Comparison of ENCODE assay signal across 9 cellular contexts in genomic region chr9:16521868-16522381, GRCh38.
DNase-seq lines count a peak whose midpoint lies in the region; ATAC-seq and TF ChIP-seq lines count a peak whose summit lies in the region.
"Had no signal": no experiment of that assay in that cellular context is flagged by ENCODE, and none has a peak within 500 bp of the region (broad histone marks: within the 10 kb centered on the region; RNA-seq: fewer than 3 reads in every experiment).

No MANE protein-coding gene starts in this region.

- no peak overlapping the region for H3K4me3 ChIP-seq in Caco-2 (ENCODE audit: low read depth, low read length)
- no peak overlapping the region for H3K4me3 ChIP-seq in colonic mucosa

- H3K36me3 Mint-ChIP-seq in glutamatergic neuron (ENCODE audit: unreplicated experiment), result no peaks in the 10 kb centered on the region
- no peaks in the 10 kb centered on the region for H3K36me3 Mint-ChIP-seq in Caco-2 (ENCODE audit: insufficient read depth, unreplicated experiment)

- intact Hi-C loops in Caco-2 (cut with micrococcal nuclease; ENCODE audit: unreplicated experiment), result no loop called here
- intact Hi-C loops in colonic mucosa (cut with DNase I), result no loop called here

- no peak for ATAC-seq in GM21515 (IDR thresholded peaks at IDR 0.05; ENCODE audit: unreplicated experiment)

- no peak overlapping the region for H3K27ac ChIP-seq in colonic mucosa
- H3K27ac ChIP-seq: parathyroid adenoma had no signal

- no peaks in the 10 kb centered on the region for H3K9me3 ChIP-seq in Caco-2
- H3K9me3 ChIP-seq in colonic mucosa, result no peaks in the 10 kb centered on the region

- no peak overlapping the region for H3K9ac ChIP-seq in colonic mucosa (ENCODE audit: low read depth in 2 of 2, low read length in 2 of 2)
- H3K9ac ChIP-seq: parathyroid adenoma had no signal

- H3K36me3 ChIP-seq in Caco-2 (ENCODE audit: control insufficient read depth, insufficient read depth, low read length) (no peaks in the 10 kb centered on the region), colonic mucosa (no peaks in the 10 kb centered on the region)

- H3K4me1 ChIP-seq in Caco-2 (no peaks in the 10 kb centered on the region), colonic mucosa (no peaks in the 10 kb centered on the region)
- H3K4me1 ChIP-seq: parathyroid adenoma had no signal

- no peak overlapping the region for H3K4me3 Mint-ChIP-seq in glutamatergic neuron (ENCODE audit: unreplicated experiment)
- no peak overlapping the region for H3K4me3 Mint-ChIP-seq in Caco-2 (ENCODE audit: unreplicated experiment)

- POLR2A ChIA-PET in Caco-2 (lab: Charles Lee), result no interaction called here

- H3K4me1 Mint-ChIP-seq in glutamatergic neuron (ENCODE audit: low read depth, unreplicated experiment), result peaks cover 22% of the 10 kb centered on the region
- no peaks in the 10 kb centered on the region for H3K4me1 Mint-ChIP-seq in Caco-2 (ENCODE audit: low read depth, unreplicated experiment)

- no TSS peak for BruUV-seq in Caco-2 (replicated peaks; lab: Mats Ljungman, UMichigan)

- DNase-seq in GM04504 (ENCODE audit: low read depth), result peak; percentile 92
- DNase-seq in T1000 (lab: John Stamatoyannopoulos, UW), result peak; percentile 30
- no peak for DNase-seq in glutamatergic neuron
- peak; percentile 51 for DNase-seq in retina
- DNase-seq in GM20000 (ENCODE audit: low spot score), result no peak
- no peak for DNase-seq in Caco-2
- no peak for DNase-seq in colonic mucosa

- H3K27me3 Mint-ChIP-seq in glutamatergic neuron (ENCODE audit: unreplicated experiment) (no peaks in the 10 kb centered on the region), Caco-2 (ENCODE audit: insufficient read depth, unreplicated experiment) (no peaks in the 10 kb centered on the region)

- H3K9me3 Mint-ChIP-seq in glutamatergic neuron (ENCODE audit: unreplicated experiment) (peaks cover 2% of the 10 kb centered on the region), Caco-2 (ENCODE audit: unreplicated experiment) (no peaks in the 10 kb centered on the region)

- no peak for TF ChIP-seq CTCF in glutamatergic neuron (IDR thresholded peaks at IDR 0.05; ENCODE audit: partially characterized antibody, unreplicated experiment)
- TF ChIP-seq CTCF in GM20000 (IDR thresholded peaks at IDR 0.05; ENCODE audit: extremely low read depth, missing control alignments), result no peak
- TF ChIP-seq CTCF in Caco-2 (IDR thresholded peaks at IDR 0.05; ENCODE audit: insufficient read depth in 1 of 2, low read depth in 1 of 2, low read length in 1 of 2, severe bottlenecking in 1 of 2, unreplicated experiment in 1 of 2), result no peak
- TF ChIP-seq CTCF in colonic mucosa (IDR thresholded peaks at IDR 0.05), result no peak

- H3K27ac Mint-ChIP-seq in glutamatergic neuron (ENCODE audit: unreplicated experiment), result peak overlapping the region; percentile 28
- H3K27ac Mint-ChIP-seq in Caco-2 (ENCODE audit: unreplicated experiment), result no peak overlapping the region

- H3K27me3 ChIP-seq in Caco-2 (replicated peaks; ENCODE audit: control insufficient read depth, insufficient read depth, low read length), result no peaks in the 10 kb centered on the region
- H3K27me3 ChIP-seq in colonic mucosa, result no peaks in the 10 kb centered on the region

- CTCF ChIA-PET in Caco-2 (lab: Charles Lee), result no interaction called here

Comparison
In these comparisons a context has a peak if more than half of its experiments do, and no peak if none do; other contexts are left out.
1. DNase-seq: peak in GM04504 (single experiment), T1000 (single experiment) and retina (single experiment); none in glutamatergic neuron (single experiment), GM20000 (single experiment), Caco-2 (0 of 2) and colonic mucosa (single experiment).